Comparison of ENCODE assay signal across 8 cellular contexts in the genomic region with DNA sequence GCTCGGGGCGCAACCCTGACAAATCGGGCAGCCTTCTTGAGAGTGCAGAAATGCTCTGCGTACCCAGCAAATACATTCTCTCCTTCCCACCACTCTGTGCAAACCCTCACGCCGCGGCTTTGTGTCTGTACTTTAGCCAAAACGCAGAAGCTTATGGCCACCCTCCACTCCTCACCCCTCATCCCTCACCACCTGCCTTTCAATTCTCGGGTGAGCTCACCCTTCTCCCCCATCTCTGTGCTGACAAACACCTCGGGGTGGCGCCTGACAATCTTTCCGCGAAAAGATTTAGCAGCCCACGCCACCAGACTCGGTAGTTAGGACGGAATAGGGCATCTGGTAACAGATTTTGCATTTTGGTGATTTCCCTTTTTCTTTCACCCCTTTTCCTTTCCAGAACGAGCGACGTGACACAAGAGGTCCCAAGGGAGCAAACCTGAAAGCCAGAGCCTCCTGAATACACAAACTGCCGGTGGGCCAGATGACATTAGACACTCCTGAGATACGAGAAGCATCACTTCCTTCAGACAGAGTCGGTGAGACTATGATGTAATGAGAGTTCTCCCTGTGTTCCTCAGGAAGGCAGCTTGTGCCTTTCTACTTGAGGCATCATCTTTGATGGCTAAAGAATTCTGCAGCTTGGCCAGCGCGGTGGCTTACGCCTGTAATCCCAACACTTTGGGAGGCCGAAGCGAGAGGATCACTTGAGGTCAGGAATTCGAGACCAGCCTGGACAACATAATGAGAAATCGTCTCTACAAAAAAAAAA. TPM values are rescaled to one million over a fixed set of nuclear protein-coding genes. Genes with fewer than 3 reads are reported as not detected.
DNase-seq lines count a peak whose midpoint lies in the region; ATAC-seq and TF ChIP-seq lines count a peak whose summit lies in the region.

No MANE protein-coding gene starts in this region.

- H3K36me3 ChIP-seq in PC-3 (ENCODE audit: low read depth, low read length) (0 out of 2 replicates have a peak, but pooled peaks cover 2% of the 10 kb centered on the region), cardiac muscle cell (peaks cover 4% of the 10 kb centered on the region), trophoblast cell (ENCODE audit: control insufficient read depth in 1 of 2, insufficient read depth in 2 of 2, low read length in 2 of 2) (no peaks in the 10 kb centered on the region)

- no peaks in the 10 kb centered on the region for H3F3A ChIP-seq in PC-3 (ENCODE audit: low read length, unreplicated experiment)

- peak overlapping the region; percentile 94 for H3K9ac ChIP-seq in PC-3 (ENCODE audit: low read length)
- H3K9ac ChIP-seq in trophoblast cell (ENCODE audit: low read length), result peak overlapping the region; percentile 49

- H3K4me3 ChIP-seq in PC-3 (ENCODE audit: low read length) (peak overlapping the region; percentile 98), cardiac muscle cell (peak overlapping the region; percentile 58), trophoblast cell (ENCODE audit: low read depth, low read length) (peak overlapping the region; percentile 83)

- H3K79me2 ChIP-seq in PC-3 (ENCODE audit: low read length), result peaks cover 43% of the 10 kb centered on the region
- H3K79me2 ChIP-seq in trophoblast cell (ENCODE audit: control insufficient read depth, insufficient read depth, low read length, poor library complexity), result peaks cover 4% of the 10 kb centered on the region

- H3K4ac ChIP-seq in trophoblast cell (ENCODE audit: low read depth, low read length), result no peak overlapping the region

- H4K20me1 ChIP-seq in PC-3 (ENCODE audit: low read length), result peaks cover 16% of the 10 kb centered on the region

- ATAC-seq in GM18867 (IDR thresholded peaks at IDR 0.05; ENCODE audit: unreplicated experiment) (peak; percentile 53), HG03135 (IDR thresholded peaks at IDR 0.05; ENCODE audit: unreplicated experiment) (peak; percentile 52), PC-3 (peak; percentile 58)

- H4K8ac ChIP-seq in trophoblast cell (ENCODE audit: low read depth, low read length), result peak overlapping the region; percentile 66

- DNase-seq in AML-193 (lab: John Stamatoyannopoulos, UW), result peak; percentile 39 to 41
- peak; percentile 32 for DNase-seq in PC-3
- peak; percentile 55 for DNase-seq in activated gamma-delta T cell treated with anti-CD3 and anti-CD28 coated beads, Interleukin-2, amount 50 U/mL, for 16 hours (ENCODE audit: low read depth)
- peak; percentile 18 to 23 for DNase-seq in cardiac muscle cell (ENCODE audit: low read depth in 1 of 2, low spot score in 1 of 2)
- DNase-seq in trophoblast cell, result peak; percentile 5 to 27
- no peak for DNase-seq in type B pancreatic cell (ENCODE audit: extremely low spot score, unreplicated experiment)

- H3K4me1 ChIP-seq in PC-3 (ENCODE audit: insufficient read depth, low read length) (peaks cover 26% of the 10 kb centered on the region), cardiac muscle cell (ENCODE audit: low read depth) (peaks cover 23% of the 10 kb centered on the region), trophoblast cell (ENCODE audit: control insufficient read depth in 1 of 2, insufficient read depth in 2 of 2, low read length in 2 of 2) (peaks cover 0 to 3% of the 10 kb centered on the region in 2 experiments)

- BruUV-seq in PC-3 (replicated peaks; lab: Mats Ljungman, UMichigan), result TSS peak; percentile 81

- no peaks in the 10 kb centered on the region for H3K9me3 Mint-ChIP-seq in type B pancreatic cell

- TF ChIP-seq CTCF in PC-3 (conservative IDR thresholded peaks at IDR 0.05; ENCODE audit: low read depth, low read length) (0 out of 2 replicates have a peak, but pooled peaks have one; percentile 25), cardiac muscle cell (IDR thresholded peaks at IDR 0.05; ENCODE audit: low read depth, low read length) (no peak), type B pancreatic cell (conservative IDR thresholded peaks at IDR 0.05) (no peak)

- H3K9me3 ChIP-seq in PC-3 (ENCODE audit: low read length), result no peaks in the 10 kb centered on the region
- no peaks in the 10 kb centered on the region for H3K9me3 ChIP-seq in cardiac muscle cell (ENCODE audit: low read depth)
- H3K9me3 ChIP-seq in trophoblast cell (ENCODE audit: insufficient read depth, low read depth, low read length), result no peaks in the 10 kb centered on the region

- H3K23ac ChIP-seq in trophoblast cell (ENCODE audit: low read length), result no peak overlapping the region

- H3K18ac ChIP-seq in trophoblast cell (ENCODE audit: low read length), result no peak overlapping the region

- no peak overlapping the region for H2BK120ac ChIP-seq in trophoblast cell (ENCODE audit: insufficient read depth, low read length, poor library complexity)

- H3K4me1 Mint-ChIP-seq in type B pancreatic cell (ENCODE audit: unreplicated experiment), result peaks cover 23% of the 10 kb centered on the region

- H4K91ac ChIP-seq in trophoblast cell (ENCODE audit: low read depth, low read length), result no peak overlapping the region

- H3K27me3 ChIP-seq in PC-3 (ENCODE audit: low read length) (no peaks in the 10 kb centered on the region), cardiac muscle cell (no peaks in the 10 kb centered on the region), trophoblast cell (ENCODE audit: insufficient read depth, low read length) (no peaks in the 10 kb centered on the region)

- H3K27ac ChIP-seq in PC-3 (ENCODE audit: low read length), result peak overlapping the region; percentile 82
- peak overlapping the region; percentile 95 for H3K27ac ChIP-seq in cardiac muscle cell
- no peak overlapping the region for H3K27ac ChIP-seq in trophoblast cell (ENCODE audit: low read depth, low read length)

- H2BK12ac ChIP-seq in trophoblast cell (ENCODE audit: low read length), result no peak overlapping the region

- H3K79me1 ChIP-seq in trophoblast cell (ENCODE audit: low read length), result peaks cover 6% of the 10 kb centered on the region

- no peaks in the 10 kb centered on the region for H3K27me3 Mint-ChIP-seq in type B pancreatic cell

- WGBS in trophoblast cell (ENCODE audit: extremely low coverage, insufficient coverage, insufficient read length), result no CpG with 5 or more reads among the region's 29 CpGs

- CTCF ChIA-PET in PC-3 (lab: Charles Lee), result interaction anchor here (1.1 to 1.2 kb wide), 2 partner anchors 33 to 41 kb away, joined by 3 to 5 read pairs; no protein-coding TSS in a partner anchor

- intact Hi-C loops in PC-3 (cut with micrococcal nuclease), result loop anchor here (1.0 to 2.0 kb wide), 2 partner anchors 24 to 44 kb away; no protein-coding TSS in a partner anchor

- no peak overlapping the region for H2BK5ac ChIP-seq in trophoblast cell (ENCODE audit: low read depth, low read length, poor library complexity)

- POLR2A ChIA-PET in PC-3 (lab: Charles Lee; ENCODE audit: unreplicated experiment), result interaction anchor here (0.6 to 1.2 kb wide), 2 partner anchors 23 to 43 kb away, joined by 4 read pairs; no protein-coding TSS in a partner anchor

- H3K14ac ChIP-seq in trophoblast cell (ENCODE audit: low read length), result no peak overlapping the region

- H3K4me2 ChIP-seq in PC-3 (ENCODE audit: low read length) (peak overlapping the region; percentile 89), trophoblast cell (ENCODE audit: low read length) (peak overlapping the region; percentile 94)

- H3K4me3 Mint-ChIP-seq in type B pancreatic cell, result peak overlapping the region; percentile 96

- H3K9me2 ChIP-seq in PC-3 (replicated peaks; ENCODE audit: low read length), result no peaks in the 10 kb centered on the region

- peak overlapping the region; percentile 27 for H4K12ac ChIP-seq in trophoblast cell (ENCODE audit: low read depth, low read length)

- no peak overlapping the region for H2AK5ac ChIP-seq in trophoblast cell (ENCODE audit: low read length)

- H3K36me3 Mint-ChIP-seq in type B pancreatic cell, result peaks cover 11% of the 10 kb centered on the region

- peak overlapping the region; percentile 97 for H3K27ac Mint-ChIP-seq in type B pancreatic cell

- peak overlapping the region; percentile 93 for H2AFZ ChIP-seq in PC-3 (ENCODE audit: low read length)
- H2AFZ ChIP-seq in trophoblast cell (ENCODE audit: insufficient read depth, low read length, poor library complexity), result peak overlapping the region; percentile 74

RNA-seq across cellular contexts. Expression of a gene that starts 0.7 kb away (rescaled TPM):
- 14.9 and 15.7 TPM in 2 replicates for total RNA-seq in PC-3 (2014; rRNA removed)
- 41.6 and 47.4 TPM in 2 replicates for total RNA-seq in cardiac muscle cell
- 82.5 and 103 TPM in 2 replicates for polyA plus RNA-seq in cardiac muscle cell
- polyA plus RNA-seq in trophoblast cell (2013), result 36.3 and 39.0 TPM in 2 replicates
- total RNA-seq in type B pancreatic cell (ENCODE audit: low replicate concordance), result 50.1 and 51.5 TPM in 2 replicates

RNA-seq across cellular contexts. Expression of a gene that starts 44.6 kb away (rescaled TPM):
- total RNA-seq in PC-3 (2014; rRNA removed) (0.15 and 0.23 TPM in 2 replicates), cardiac muscle cell (1.5 and 1.8 TPM in 2 replicates), type B pancreatic cell (ENCODE audit: low replicate concordance) (1.4 and 2.2 TPM in 2 replicates)
- 0.69 and 0.77 TPM in 2 replicates for polyA plus RNA-seq in cardiac muscle cell
- 0.42 and 0.49 TPM in 2 replicates for polyA plus RNA-seq in trophoblast cell (2013)

RNA-seq across cellular contexts. Expression of a gene that starts 44.7 kb away (rescaled TPM):
- 7.8 and 18.5 TPM in 2 replicates for total RNA-seq in PC-3 (2014; rRNA removed)
- 33.8 and 66.1 TPM in 2 replicates for total RNA-seq in cardiac muscle cell
- 30.4 and 34.1 TPM in 2 replicates for polyA plus RNA-seq in cardiac muscle cell
- 52.1 and 54.8 TPM in 2 replicates for polyA plus RNA-seq in trophoblast cell (2013)
- total RNA-seq in type B pancreatic cell (ENCODE audit: low replicate concordance), result 80.6 and 93.1 TPM in 2 replicates
